ENCODE assay signal across 1 cellular context in genomic region chr3:132180337-132180791, GRCh38.
TF ChIP-seq lines count a peak whose summit lies in the region.

No MANE protein-coding gene starts in this region.

TF ChIP-seq in GM23338, 12 proteins besides CTCF, POLR2A, EP300 and RAD21 (continued from another document):
- TF ChIP-seq REST (IDR thresholded peaks at IDR 0.05; ENCODE audit: unreplicated experiment) (no peak), POLR2AphosphoS5 (IDR thresholded peaks at IDR 0.05; ENCODE audit: low read depth) (no peak)
